ENCODE assay signal across 1 cellular context in the genomic region with DNA sequence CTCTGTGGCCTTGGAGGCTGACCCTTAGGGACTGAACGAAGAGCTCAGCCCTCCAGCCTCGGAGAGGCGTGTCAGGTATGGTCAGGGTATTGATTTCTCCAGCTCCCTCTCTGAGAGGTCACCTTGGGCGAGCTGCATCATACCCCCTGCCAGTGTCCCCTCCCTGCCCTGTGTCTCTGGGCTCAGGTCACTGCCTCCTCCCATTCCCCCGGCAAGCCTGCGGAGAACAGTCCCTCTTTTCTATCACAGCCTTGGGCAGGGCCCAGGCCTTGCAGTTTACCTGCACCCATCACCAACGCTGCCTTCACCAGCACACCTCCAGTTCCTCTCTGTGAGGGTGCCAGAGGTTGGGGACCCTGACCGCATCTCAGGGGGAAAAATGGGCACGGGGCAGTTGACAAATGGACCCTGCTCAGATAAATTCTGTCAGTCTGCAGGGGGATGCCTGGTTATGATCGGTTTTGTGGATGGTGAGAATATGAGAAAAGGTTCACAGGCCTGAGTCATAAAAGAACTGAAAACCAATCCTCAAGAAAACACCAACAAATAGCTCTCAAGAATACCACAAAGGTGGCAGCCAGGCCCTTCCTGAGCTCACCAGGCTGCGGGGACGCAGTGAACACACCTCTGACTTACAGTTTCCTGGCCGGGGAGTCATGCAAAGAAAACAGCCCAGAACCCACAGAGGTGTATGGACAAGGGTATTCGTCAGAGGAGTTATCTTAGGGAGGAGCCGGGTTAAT.
TF ChIP-seq lines count a peak whose summit lies in the region.

No MANE protein-coding gene starts in this region.

TF ChIP-seq in GM23338, 12 proteins besides CTCF, POLR2A, EP300 and RAD21:
- TF ChIP-seq, protein P1, sequence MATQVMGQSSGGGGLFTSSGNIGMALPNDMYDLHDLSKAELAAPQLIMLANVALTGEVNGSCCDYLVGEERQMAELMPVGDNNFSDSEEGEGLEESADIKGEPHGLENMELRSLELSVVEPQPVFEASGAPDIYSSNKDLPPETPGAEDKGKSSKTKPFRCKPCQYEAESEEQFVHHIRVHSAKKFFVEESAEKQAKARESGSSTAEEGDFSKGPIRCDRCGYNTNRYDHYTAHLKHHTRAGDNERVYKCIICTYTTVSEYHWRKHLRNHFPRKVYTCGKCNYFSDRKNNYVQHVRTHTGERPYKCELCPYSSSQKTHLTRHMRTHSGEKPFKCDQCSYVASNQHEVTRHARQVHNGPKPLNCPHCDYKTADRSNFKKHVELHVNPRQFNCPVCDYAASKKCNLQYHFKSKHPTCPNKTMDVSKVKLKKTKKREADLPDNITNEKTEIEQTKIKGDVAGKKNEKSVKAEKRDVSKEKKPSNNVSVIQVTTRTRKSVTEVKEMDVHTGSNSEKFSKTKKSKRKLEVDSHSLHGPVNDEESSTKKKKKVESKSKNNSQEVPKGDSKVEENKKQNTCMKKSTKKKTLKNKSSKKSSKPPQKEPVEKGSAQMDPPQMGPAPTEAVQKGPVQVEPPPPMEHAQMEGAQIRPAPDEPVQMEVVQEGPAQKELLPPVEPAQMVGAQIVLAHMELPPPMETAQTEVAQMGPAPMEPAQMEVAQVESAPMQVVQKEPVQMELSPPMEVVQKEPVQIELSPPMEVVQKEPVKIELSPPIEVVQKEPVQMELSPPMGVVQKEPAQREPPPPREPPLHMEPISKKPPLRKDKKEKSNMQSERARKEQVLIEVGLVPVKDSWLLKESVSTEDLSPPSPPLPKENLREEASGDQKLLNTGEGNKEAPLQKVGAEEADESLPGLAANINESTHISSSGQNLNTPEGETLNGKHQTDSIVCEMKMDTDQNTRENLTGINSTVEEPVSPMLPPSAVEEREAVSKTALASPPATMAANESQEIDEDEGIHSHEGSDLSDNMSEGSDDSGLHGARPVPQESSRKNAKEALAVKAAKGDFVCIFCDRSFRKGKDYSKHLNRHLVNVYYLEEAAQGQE (IDR thresholded peaks at IDR 0.05; ENCODE audit: unreplicated experiment): no peak
- no peak for TF ChIP-seq NANOG (IDR thresholded peaks at IDR 0.05; ENCODE audit: borderline replicate concordance)
- TF ChIP-seq ZNF114 (CRISPR knock-in tag; IDR thresholded peaks at IDR 0.05): no peak
- no peak for TF ChIP-seq CREB1 (CRISPR knock-in tag; IDR thresholded peaks at IDR 0.05; ENCODE audit: low read depth)
- TF ChIP-seq, protein P2, sequence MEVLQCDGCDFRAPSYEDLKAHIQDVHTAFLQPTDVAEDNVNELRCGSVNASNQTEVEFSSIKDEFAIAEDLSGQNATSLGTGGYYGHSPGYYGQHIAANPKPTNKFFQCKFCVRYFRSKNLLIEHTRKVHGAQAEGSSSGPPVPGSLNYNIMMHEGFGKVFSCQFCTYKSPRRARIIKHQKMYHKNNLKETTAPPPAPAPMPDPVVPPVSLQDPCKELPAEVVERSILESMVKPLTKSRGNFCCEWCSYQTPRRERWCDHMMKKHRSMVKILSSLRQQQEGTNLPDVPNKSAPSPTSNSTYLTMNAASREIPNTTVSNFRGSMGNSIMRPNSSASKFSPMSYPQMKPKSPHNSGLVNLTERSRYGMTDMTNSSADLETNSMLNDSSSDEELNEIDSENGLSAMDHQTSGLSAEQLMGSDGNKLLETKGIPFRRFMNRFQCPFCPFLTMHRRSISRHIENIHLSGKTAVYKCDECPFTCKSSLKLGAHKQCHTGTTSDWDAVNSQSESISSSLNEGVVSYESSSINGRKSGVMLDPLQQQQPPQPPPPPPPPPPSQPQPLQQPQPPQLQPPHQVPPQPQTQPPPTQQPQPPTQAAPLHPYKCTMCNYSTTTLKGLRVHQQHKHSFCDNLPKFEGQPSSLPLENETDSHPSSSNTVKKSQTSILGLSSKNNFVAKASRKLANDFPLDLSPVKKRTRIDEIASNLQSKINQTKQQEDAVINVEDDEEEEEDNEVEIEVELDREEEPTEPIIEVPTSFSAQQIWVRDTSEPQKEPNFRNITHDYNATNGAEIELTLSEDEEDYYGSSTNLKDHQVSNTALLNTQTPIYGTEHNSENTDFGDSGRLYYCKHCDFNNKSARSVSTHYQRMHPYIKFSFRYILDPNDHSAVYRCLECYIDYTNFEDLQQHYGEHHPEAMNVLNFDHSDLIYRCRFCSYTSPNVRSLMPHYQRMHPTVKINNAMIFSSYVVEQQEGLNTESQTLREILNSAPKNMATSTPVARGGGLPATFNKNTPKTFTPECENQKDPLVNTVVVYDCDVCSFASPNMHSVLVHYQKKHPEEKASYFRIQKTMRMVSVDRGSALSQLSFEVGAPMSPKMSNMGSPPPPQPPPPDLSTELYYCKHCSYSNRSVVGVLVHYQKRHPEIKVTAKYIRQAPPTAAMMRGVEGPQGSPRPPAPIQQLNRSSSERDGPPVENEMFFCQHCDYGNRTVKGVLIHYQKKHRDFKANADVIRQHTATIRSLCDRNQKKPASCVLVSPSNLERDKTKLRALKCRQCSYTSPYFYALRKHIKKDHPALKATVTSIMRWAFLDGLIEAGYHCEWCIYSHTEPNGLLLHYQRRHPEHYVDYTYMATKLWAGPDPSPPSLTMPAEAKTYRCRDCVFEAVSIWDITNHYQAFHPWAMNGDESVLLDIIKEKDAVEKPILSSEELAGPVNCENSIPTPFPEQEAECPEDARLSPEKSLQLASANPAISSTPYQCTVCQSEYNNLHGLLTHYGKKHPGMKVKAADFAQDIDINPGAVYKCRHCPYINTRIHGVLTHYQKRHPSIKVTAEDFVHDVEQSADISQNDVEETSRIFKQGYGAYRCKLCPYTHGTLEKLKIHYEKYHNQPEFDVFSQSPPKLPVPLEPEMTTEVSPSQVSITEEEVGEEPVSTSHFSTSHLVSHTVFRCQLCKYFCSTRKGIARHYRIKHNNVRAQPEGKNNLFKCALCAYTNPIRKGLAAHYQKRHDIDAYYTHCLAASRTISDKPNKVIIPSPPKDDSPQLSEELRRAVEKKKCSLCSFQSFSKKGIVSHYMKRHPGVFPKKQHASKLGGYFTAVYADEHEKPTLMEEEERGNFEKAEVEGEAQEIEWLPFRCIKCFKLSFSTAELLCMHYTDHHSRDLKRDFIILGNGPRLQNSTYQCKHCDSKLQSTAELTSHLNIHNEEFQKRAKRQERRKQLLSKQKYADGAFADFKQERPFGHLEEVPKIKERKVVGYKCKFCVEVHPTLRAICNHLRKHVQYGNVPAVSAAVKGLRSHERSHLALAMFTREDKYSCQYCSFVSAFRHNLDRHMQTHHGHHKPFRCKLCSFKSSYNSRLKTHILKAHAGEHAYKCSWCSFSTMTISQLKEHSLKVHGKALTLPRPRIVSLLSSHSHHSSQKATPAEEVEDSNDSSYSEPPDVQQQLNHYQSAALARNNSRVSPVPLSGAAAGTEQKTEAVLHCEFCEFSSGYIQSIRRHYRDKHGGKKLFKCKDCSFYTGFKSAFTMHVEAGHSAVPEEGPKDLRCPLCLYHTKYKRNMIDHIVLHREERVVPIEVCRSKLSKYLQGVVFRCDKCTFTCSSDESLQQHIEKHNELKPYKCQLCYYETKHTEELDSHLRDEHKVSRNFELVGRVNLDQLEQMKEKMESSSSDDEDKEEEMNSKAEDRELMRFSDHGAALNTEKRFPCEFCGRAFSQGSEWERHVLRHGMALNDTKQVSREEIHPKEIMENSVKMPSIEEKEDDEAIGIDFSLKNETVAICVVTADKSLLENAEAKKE (CRISPR knock-in tag; IDR thresholded peaks at IDR 0.05): no peak
- no peak for TF ChIP-seq ZNF331 (CRISPR knock-in tag; IDR thresholded peaks at IDR 0.05; ENCODE audit: low read depth)
- no peak for TF ChIP-seq POLR2AphosphoS5 (IDR thresholded peaks at IDR 0.05; ENCODE audit: low read depth)
- TF ChIP-seq EZH2phosphoT487 (IDR thresholded peaks at IDR 0.05; ENCODE audit: unreplicated experiment): no peak
- TF ChIP-seq, protein P3, sequence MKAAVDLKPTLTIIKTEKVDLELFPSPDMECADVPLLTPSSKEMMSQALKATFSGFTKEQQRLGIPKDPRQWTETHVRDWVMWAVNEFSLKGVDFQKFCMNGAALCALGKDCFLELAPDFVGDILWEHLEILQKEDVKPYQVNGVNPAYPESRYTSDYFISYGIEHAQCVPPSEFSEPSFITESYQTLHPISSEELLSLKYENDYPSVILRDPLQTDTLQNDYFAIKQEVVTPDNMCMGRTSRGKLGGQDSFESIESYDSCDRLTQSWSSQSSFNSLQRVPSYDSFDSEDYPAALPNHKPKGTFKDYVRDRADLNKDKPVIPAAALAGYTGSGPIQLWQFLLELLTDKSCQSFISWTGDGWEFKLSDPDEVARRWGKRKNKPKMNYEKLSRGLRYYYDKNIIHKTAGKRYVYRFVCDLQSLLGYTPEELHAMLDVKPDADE (IDR thresholded peaks at IDR 0.05): no peak
- TF ChIP-seq STAT1 (IDR thresholded peaks at IDR 0.05; ENCODE audit: unreplicated experiment): no peak
- TF ChIP-seq EZH2 (IDR thresholded peaks at IDR 0.05; ENCODE audit: low read depth, unreplicated experiment): no peak
TF ChIP-seq in GM23338: peak in this region for 0.
